Comparison of ENCODE assay signal across 8 cellular contexts in genomic region chr16:2518823-2519710, GRCh38. TPM values are rescaled to one million over a fixed set of nuclear protein-coding genes. Genes with fewer than 3 reads are reported as not detected.
DNase-seq lines count a peak whose midpoint lies in the region; ATAC-seq and TF ChIP-seq lines count a peak whose summit lies in the region.

No MANE protein-coding gene starts in this region.

- DNase-seq in activated CD4-positive, alpha-beta T cell treated with anti-CD3 and anti-CD28 coated beads, Interleukin-2, amount 10 ng/mL, durations not matched to agents 24 days and 14 days: no peak
- DNase-seq in activated CD4-positive, alpha-beta T cell treated with anti-CD3 and anti-CD28 coated beads for 4 hours: no peak
- DNase-seq in transverse colon (no peak), NCI-H345 (lab: John Stamatoyannopoulos, UW) (no peak)

- TF ChIP-seq CTCF in transverse colon (IDR thresholded peaks at IDR 0.05): no peak

- H3K9me3 Mint-ChIP-seq in activated CD4-positive, alpha-beta T cell treated with anti-CD3 and anti-CD28 coated beads, Interleukin-2, amount 10 ng/mL, durations not matched to agents 24 days and 14 days: no peaks in the 10 kb centered on the region

- in situ Hi-C loops in transverse colon (cut with MboI; ENCODE audit: low pct_ligation_motif_present in 1 of 4, low pct_unique_long_range_greater_than_20kb in 1 of 4, low sequenced_read_pairs in 3 of 4): no loop called here

- H3K27ac Mint-ChIP-seq in activated CD4-positive, alpha-beta T cell treated with anti-CD3 and anti-CD28 coated beads, Interleukin-2, amount 10 ng/mL, durations not matched to agents 24 days and 14 days: peak overlapping the region; percentile 91

- no peak overlapping the region for H3K9ac ChIP-seq in muscle layer of colon (ENCODE audit: low read length)

- no peaks in the 10 kb centered on the region for H3K9me3 ChIP-seq in muscle layer of colon (ENCODE audit: low read length)
- no peaks in the 10 kb centered on the region for H3K9me3 ChIP-seq in transverse colon

- H3K4me3 Mint-ChIP-seq in activated CD4-positive, alpha-beta T cell treated with anti-CD3 and anti-CD28 coated beads, Interleukin-2, amount 10 ng/mL, durations not matched to agents 24 days and 14 days: peak overlapping the region; percentile 80

- H3K4me3 ChIP-seq in muscle layer of colon (ENCODE audit: low read depth in 1 of 2, low read length in 2 of 2) (peak overlapping the region in 1 of 2 donors; percentile 10), transverse colon (peak overlapping the region in 2 of 4 donors; percentile 72 to 73)

- no peaks in the 10 kb centered on the region for H3K27me3 ChIP-seq in muscle layer of colon (ENCODE audit: control insufficient read depth in 1 of 2, insufficient read depth in 2 of 2, low read length in 2 of 2)
- H3K27me3 ChIP-seq in transverse colon: no peaks in the 10 kb centered on the region

- H3K4me1 ChIP-seq in muscle layer of colon (ENCODE audit: insufficient read depth, low read length): peaks cover 56% of the 10 kb centered on the region
- peaks cover 43 to 68% (median 67%) of the 10 kb centered on the region in 4 donors for H3K4me1 ChIP-seq in transverse colon

- no peaks in the 10 kb centered on the region for H3K27me3 Mint-ChIP-seq in activated CD4-positive, alpha-beta T cell treated with anti-CD3 and anti-CD28 coated beads, Interleukin-2, amount 10 ng/mL, durations not matched to agents 24 days and 14 days

- intact Hi-C loops in activated CD4-positive, alpha-beta T cell treated with anti-CD3 and anti-CD28 coated beads, Interleukin-2, amount 10 ng/mL, durations not matched to agents 24 days and 14 days (cut with micrococcal nuclease): loop anchor here (10.0 kb wide), 1 partner anchor 86 kb away; no protein-coding TSS in a partner anchor
- intact Hi-C loops in transverse colon (cut with DNase I; ENCODE audit: low total_unique reads): no loop called here

- H3K27ac ChIP-seq in cingulate gyrus (ENCODE audit: low read depth, low read length): peak overlapping the region; percentile 87
- peak overlapping the region; percentile 64 for H3K27ac ChIP-seq in muscle layer of colon (ENCODE audit: low read depth, low read length)
- peak overlapping the region; percentile 96 to 99 (median 98) for H3K27ac ChIP-seq in transverse colon

- TF ChIP-seq POLR2A in transverse colon (IDR thresholded peaks at IDR 0.05): no peak

- no peak for ATAC-seq in HG02763 (IDR thresholded peaks at IDR 0.05; ENCODE audit: unreplicated experiment)
- ATAC-seq in GM21360 (IDR thresholded peaks at IDR 0.05; ENCODE audit: unreplicated experiment): no peak

- 81% methylated on average over 35 of the region's 39 CpGs; no CpG with 5 or more reads in 1 of the 2 donors for WGBS in transverse colon (ENCODE audit: low coverage in 1 of 2), 2 donors

- no peak for TF ChIP-seq EP300 in transverse colon (IDR thresholded peaks at IDR 0.05; ENCODE audit: low read depth)

- peaks cover 44% of the 10 kb centered on the region for H3K4me1 Mint-ChIP-seq in activated CD4-positive, alpha-beta T cell treated with anti-CD3 and anti-CD28 coated beads, Interleukin-2, amount 10 ng/mL, durations not matched to agents 24 days and 14 days

- H3K36me3 ChIP-seq in muscle layer of colon (ENCODE audit: insufficient read depth, low read length) (peaks cover 14% of the 10 kb centered on the region), transverse colon (no peaks in the 10 kb centered on the region)

- H3K36me3 Mint-ChIP-seq in activated CD4-positive, alpha-beta T cell treated with anti-CD3 and anti-CD28 coated beads, Interleukin-2, amount 10 ng/mL, durations not matched to agents 24 days and 14 days (ENCODE audit: low read depth): peaks cover 29% of the 10 kb centered on the region

RNA-seq across cellular contexts. Expression of gene AMDHD2, which starts 1.1 kb away (rescaled TPM):
- 34.1 and 37.5 TPM in 2 replicates for total RNA-seq in activated CD4-positive, alpha-beta T cell treated with anti-CD3 and anti-CD28 coated beads, Interleukin-2, amount 10 ng/mL, durations not matched to agents 24 days and 14 days
- total RNA-seq in transverse colon: 100 to 1,000 TPM in 1 of 4 donors, 10 to 100 TPM in 3; 30.2 to 115 (median 52.4) TPM

RNA-seq across cellular contexts. Expression of gene ATP6V0C, which starts 5.3 kb away (rescaled TPM):
- 105 and 122 TPM in 2 replicates for total RNA-seq in activated CD4-positive, alpha-beta T cell treated with anti-CD3 and anti-CD28 coated beads, Interleukin-2, amount 10 ng/mL, durations not matched to agents 24 days and 14 days
- total RNA-seq in transverse colon: 100 to 1,000 TPM; 101 to 237 (median 135) TPM

RNA-seq across cellular contexts. Expression of gene CEMP1, which starts 12.1 kb away (rescaled TPM):
- 0.24 TPM in 1 of 2 replicates, not detected in the other for total RNA-seq in activated CD4-positive, alpha-beta T cell treated with anti-CD3 and anti-CD28 coated beads, Interleukin-2, amount 10 ng/mL, durations not matched to agents 24 days and 14 days
- total RNA-seq in transverse colon: 1 to 10 TPM in 2 of 4 donors, not detected in 2; 1.9 to 3.1 TPM

RNA-seq across cellular contexts. Expression of gene PDPK1, which starts 18.8 kb away (rescaled TPM):
- 50.7 and 51.9 TPM in 2 replicates for total RNA-seq in activated CD4-positive, alpha-beta T cell treated with anti-CD3 and anti-CD28 coated beads, Interleukin-2, amount 10 ng/mL, durations not matched to agents 24 days and 14 days
- total RNA-seq in transverse colon: 10 to 100 TPM; 39.6 to 96.9 (median 69.5) TPM

RNA-seq across cellular contexts. Expression of gene TBC1D24, which starts 44.1 kb away (rescaled TPM):
- 16.6 and 20.9 TPM in 2 replicates for total RNA-seq in activated CD4-positive, alpha-beta T cell treated with anti-CD3 and anti-CD28 coated beads, Interleukin-2, amount 10 ng/mL, durations not matched to agents 24 days and 14 days
- 10 to 100 TPM in 2 of 4 donors, 1 to 10 TPM in 2; 8.3 to 19.3 (median 11.6) TPM for total RNA-seq in transverse colon
